ENCODE assay signal across 9 cellular contexts in genomic region chr21:15001773-15002647, GRCh38.
DNase-seq lines count a peak whose midpoint lies in the region; ATAC-seq and TF ChIP-seq lines count a peak whose summit lies in the region.
"Had no signal": no experiment of that assay in that cellular context is flagged by ENCODE, and none has a peak within 500 bp of the region (broad histone marks: within the 10 kb centered on the region; RNA-seq: fewer than 3 reads in every experiment).

No MANE protein-coding gene starts in this region.

- H3K9ac ChIP-seq in smooth muscle cell (ENCODE audit: low read depth) = no peak overlapping the region

- H3K4me3 ChIP-seq in GM12864 (ENCODE audit: low read depth, low read length) (no peak overlapping the region), smooth muscle cell (no peak overlapping the region)

- H3K27ac ChIP-seq in smooth muscle cell (ENCODE audit: low read depth) = no peak overlapping the region

- peak; percentile 2 for DNase-seq in GM12864 (ENCODE audit: low read depth)
- peak; percentile 39 for DNase-seq in glomerular visceral epithelial cell (ENCODE audit: extremely low spot score)
- no peak for DNase-seq in NCI-H446 (lab: John Stamatoyannopoulos, UW)
- DNase-seq in smooth muscle cell (lab: John Stamatoyannopoulos, UW; ENCODE audit: unreplicated experiment) = no peak
- no peak for DNase-seq in islet precursor cell
- no peak for DNase-seq in dermis blood vessel endothelial cell
- DNase-seq: activated CD4-positive, alpha-beta T cell treated with anti-CD3 and anti-CD28 coated beads, Interleukin-2, amount 50 U/mL, for 48 hours had no signal

- H3K36me3 ChIP-seq in smooth muscle cell (ENCODE audit: low read depth) = no peaks in the 10 kb centered on the region

- H3K9me3 ChIP-seq in smooth muscle cell (replicated peaks; ENCODE audit: low read depth) = no peaks in the 10 kb centered on the region

- TF ChIP-seq CTCF in GM12864 (IDR thresholded peaks at IDR 0.05; ENCODE audit: low read depth, low read length, missing control alignments) (no peak), smooth muscle cell (IDR thresholded peaks at IDR 0.05; ENCODE audit: borderline replicate concordance, insufficient read depth, poor library complexity, severe bottlenecking) (no peak)

- peaks cover 91% of the 10 kb centered on the region for H3K79me2 ChIP-seq in smooth muscle cell (ENCODE audit: low read depth)

- H3K4me1 ChIP-seq in smooth muscle cell (ENCODE audit: low read depth) = peaks cover 13% of the 10 kb centered on the region

- ATAC-seq in GM21528 (IDR thresholded peaks at IDR 0.05; ENCODE audit: low FRiP score, unreplicated experiment) (peak; percentile 82), HG03439 (IDR thresholded peaks at IDR 0.05; ENCODE audit: unreplicated experiment) (peak; percentile 96)

- H3F3A ChIP-seq in smooth muscle cell (ENCODE audit: low read depth) = no peaks in the 10 kb centered on the region

- H3K27me3 ChIP-seq in smooth muscle cell (ENCODE audit: low read depth) = no peaks in the 10 kb centered on the region

- peaks cover 95% of the 10 kb centered on the region for H4K20me1 ChIP-seq in smooth muscle cell (ENCODE audit: low read depth)

- H3K4me2 ChIP-seq in smooth muscle cell = no peak overlapping the region

- H2AFZ ChIP-seq in smooth muscle cell (ENCODE audit: low read depth) = no peak overlapping the region

- 88% methylated on average over 15 of the region's 15 CpGs for WGBS in smooth muscle cell (ENCODE audit: low lambda C conversion rate)

Comparison
In these comparisons a context has a peak if more than half of its experiments do, and no peak if none do; other contexts are left out.
1. DNase-seq: peak in GM12864 (single experiment) and glomerular visceral epithelial cell (single experiment); none in NCI-H446 (0 of 2), smooth muscle cell (single experiment), islet precursor cell (single experiment) and dermis blood vessel endothelial cell (single experiment).